ENCODE assay signal across 12 cellular contexts in genomic region chr22:25656724-25657123, GRCh38.
A peak's percentile ranks its signal among the peaks of the same experiment; 100 is the strongest.
DNase-seq lines count a peak whose midpoint lies in the region; ATAC-seq, FAIRE-seq and TF ChIP-seq lines count a peak whose summit lies in the region.
"Had no signal": no experiment of that assay in that cellular context is flagged by ENCODE, and none has a peak within 500 bp of the region (broad histone marks: within the 10 kb centered on the region; RNA-seq: fewer than 3 reads in every experiment).

No MANE protein-coding gene starts in this region.

- H3K9ac ChIP-seq in GM12878 (ENCODE audit: control insufficient read depth, insufficient read depth, low read length) = no peak overlapping the region

- in situ Hi-C loops in GM12878 (cut with MboI) = no loop called here
- in situ Hi-C loops in gastrocnemius medialis (cut with MboI; ENCODE audit: low sequenced_read_pairs in 4 of 4) = loop anchor here in 1 of 4 donors (25.0 kb wide), 1 partner anchor 94 kb away; the partner anchor contains the start of gene GRK3

- H3K36me3 ChIP-seq in GM12878 (ENCODE audit: control insufficient read depth in 2 of 2, insufficient read depth in 2 of 2, low read length in 1 of 2) (0 out of 4 replicates have a peak, but pooled peaks cover 0 to 2% of the 10 kb centered on the region in 2 experiments), gastrocnemius medialis (no peaks in the 10 kb centered on the region)

- TSS peak; percentile 13 for BruUV-seq in GM12878 (replicated peaks; lab: Mats Ljungman, UMichigan)

- DNase-seq in GM12878 (ENCODE audit: low read depth, low spot score) (peak; percentile 77), COR-L47 (lab: John Stamatoyannopoulos, UW) (no peak), gastrocnemius medialis (no peak), caudate nucleus (lab: John Stamatoyannopoulos, UW) (no peak), SHP77 (lab: John Stamatoyannopoulos, UW) (no peak)
- DNase-seq: activated effector memory CD4-positive, alpha-beta T cell treated with Interleukin-2 at 50 U/mL for 16 hours; dermis blood vessel endothelial cell; NK-92 treated with Interleukin-12 subunit alpha and Interleukin-12 subunit beta, amount 100 ng/mL, for 24 hours had no signal

- TF ChIP-seq RAD21 in GM12878 (IDR thresholded peaks at IDR 0.05; ENCODE audit: insufficient read depth, low read depth, low read length) = no peak

- SMC1A ChIA-PET in GM12878 (lab: Charles Lee; ENCODE audit: uncharacterized antibody, unreplicated experiment) = interaction anchor here (0.7 to 7.6 kb wide), 15 partner anchors 8 to 167 kb away, joined by 3 to 58 read pairs (median 6); no protein-coding TSS in a partner anchor

- TF ChIP-seq EP300 in GM12878 (IDR thresholded peaks at IDR 0.05; ENCODE audit: borderline replicate concordance in 1 of 2, control insufficient read depth in 1 of 2, low read depth in 2 of 2, low read length in 2 of 2) = peak in 1 of 2 experiments; percentile 65; a peak in 2 of 4 replicates

- TF ChIP-seq CTCF in GM12878 (IDR thresholded peaks at IDR 0.05 in 2 of 3, conservative IDR thresholded peaks at IDR 0.05 in 1 of 3; ENCODE audit: control insufficient read depth in 2 of 3, extremely low read depth in 1 of 3, insufficient read depth in 1 of 3, low read depth in 3 of 3, low read length in 3 of 3) (no peak), gastrocnemius medialis (IDR thresholded peaks at IDR 0.05 in 4 of 5, conservative IDR thresholded peaks at IDR 0.05 in 1 of 5) (no peak)

- FAIRE-seq in GM12878 (lab: Jason Lieb, UNC) = peak; percentile 85

- no peaks in the 10 kb centered on the region for H3K27me3 ChIP-seq in GM12878 (replicated peaks in 1 of 2; ENCODE audit: control insufficient read depth in 2 of 2, insufficient read depth in 2 of 2, low read length in 1 of 2)
- no peaks in the 10 kb centered on the region for H3K27me3 ChIP-seq in gastrocnemius medialis
- H3K27me3 ChIP-seq: hepatocyte had no signal

- H3K79me2 ChIP-seq in GM12878 (ENCODE audit: control insufficient read depth, insufficient read depth, low read length) = peaks cover 10% of the 10 kb centered on the region
- H3K79me2 ChIP-seq: hepatocyte had no signal

- H3K9me3 ChIP-seq in GM12878 (replicated peaks; ENCODE audit: control insufficient read depth, insufficient read depth, low read length) = no peaks in the 10 kb centered on the region; the same call in 1 of the 3 replicates
- H3K9me3 ChIP-seq in gastrocnemius medialis = no peaks in the 10 kb centered on the region

- H3K27ac ChIP-seq in GM12878 (ENCODE audit: control insufficient read depth, insufficient read depth) (peak overlapping the region; percentile 70), gastrocnemius medialis (no peak overlapping the region), caudate nucleus (ENCODE audit: low read depth, low read length) (no peak overlapping the region)
- H3K27ac ChIP-seq: hepatocyte had no signal

- H3K4me3 ChIP-seq in GM12878 (no peak overlapping the region), gastrocnemius medialis (no peak overlapping the region)
- H3K4me3 ChIP-seq: hepatocyte had no signal

- POLR2A ChIA-PET in GM12878 (lab: Charles Lee) = interaction anchor here (1.8 to 2.1 kb wide), 2 partner anchors 87 to 92 kb away, joined by 7 to 8 read pairs; partner anchors contain the start of gene GRK3

- peak overlapping the region; percentile 47 for H2AFZ ChIP-seq in GM12878 (ENCODE audit: control insufficient read depth, low read depth, low read length)
- H2AFZ ChIP-seq: hepatocyte had no signal

- H4K20me1 ChIP-seq in GM12878 (ENCODE audit: control insufficient read depth, insufficient read depth) = no peaks in the 10 kb centered on the region

- H3K4me2 ChIP-seq in GM12878 (ENCODE audit: control insufficient read depth, insufficient read depth) = peak overlapping the region; percentile 53
- H3K4me2 ChIP-seq: hepatocyte had no signal

- RAD21 ChIA-PET in GM12878 (lab: Charles Lee; ENCODE audit: unreplicated experiment) = interaction anchor here (1.0 to 2.9 kb wide), 10 partner anchors 10 to 113 kb away, joined by 3 to 26 read pairs (median 5); no protein-coding TSS in a partner anchor

- intact Hi-C loops in GM12878 (cut with micrococcal nuclease; ENCODE audit: unreplicated experiment) (loop anchor here (5.0 kb wide), 1 partner anchor 84 kb away; no protein-coding TSS in a partner anchor), gastrocnemius medialis (cut with DNase I; ENCODE audit: low total_unique reads) (no loop called here)

- ATAC-seq in GM18858 (IDR thresholded peaks at IDR 0.05; ENCODE audit: unreplicated experiment) = peak; percentile 71
- peak; percentile 86 for ATAC-seq in GM21619 (IDR thresholded peaks at IDR 0.05; ENCODE audit: unreplicated experiment)
- ATAC-seq in HG03439 (IDR thresholded peaks at IDR 0.05; ENCODE audit: unreplicated experiment) = peak; percentile 62
- peak; percentile 99 for ATAC-seq in GM12878
- no peak for ATAC-seq in gastrocnemius medialis

- H3K4me1 ChIP-seq in GM12878 (ENCODE audit: control insufficient read depth, insufficient read depth, low read length) (peaks cover 13% of the 10 kb centered on the region), gastrocnemius medialis (no peaks in the 10 kb centered on the region)

- CTCF ChIA-PET in GM12878 (lab: Yijun Ruan, JAX) = interaction anchor here (0.9 to 1.7 kb wide), 5 partner anchors 84 to 116 kb away, joined by 3 to 6 read pairs (median 3); no protein-coding TSS in a partner anchor

- TF ChIP-seq POLR2A in GM12878 (IDR thresholded peaks at IDR 0.05; ENCODE audit: low read depth, low read length) (no peak), gastrocnemius medialis (IDR thresholded peaks at IDR 0.05) (no peak)

TF ChIP-seq in GM12878, 131 proteins besides CTCF, POLR2A, EP300 and RAD21 (continues in another document):
- TF ChIP-seq POLR2AphosphoS2 (IDR thresholded peaks at IDR 0.05; ENCODE audit: low read depth, low read length) (no peak), BMI1 (IDR thresholded peaks at IDR 0.05; ENCODE audit: borderline replicate concordance) (no peak), RB1 (IDR thresholded peaks at IDR 0.05; ENCODE audit: borderline replicate concordance) (no peak), SREBF1 (IDR thresholded peaks at IDR 0.05; ENCODE audit: low read length) (no peak), YY1 (IDR thresholded peaks at IDR 0.05; ENCODE audit: low read depth, low read length) (peak; percentile 51; the same call in 1 of the 2 replicates), BHLHE40 (IDR thresholded peaks at IDR 0.05; ENCODE audit: borderline replicate concordance in 1 of 2, low read depth in 2 of 2, low read length in 1 of 2) (no peak), NBN (IDR thresholded peaks at IDR 0.05) (peak; percentile 83; the same call in 1 of the 2 replicates), ZNF687 (IDR thresholded peaks at IDR 0.05) (peak; percentile 39; the same call in 1 of the 2 replicates), ZSCAN29 (IDR thresholded peaks at IDR 0.05) (no peak), ZBED1 (IDR thresholded peaks at IDR 0.05; ENCODE audit: borderline replicate concordance) (no peak), NR2C2 (IDR thresholded peaks at IDR 0.05; ENCODE audit: borderline replicate concordance, control insufficient read depth, insufficient read length, low read depth) (no peak), USF2 (IDR thresholded peaks at IDR 0.05; ENCODE audit: borderline replicate concordance, low read depth, low read length) (no peak), RFX5 (IDR thresholded peaks at IDR 0.05; ENCODE audit: low read depth, low read length) (no peak), CBX5 (IDR thresholded peaks at IDR 0.05; ENCODE audit: low read depth) (no peak)
- TF ChIP-seq, protein P1, sequence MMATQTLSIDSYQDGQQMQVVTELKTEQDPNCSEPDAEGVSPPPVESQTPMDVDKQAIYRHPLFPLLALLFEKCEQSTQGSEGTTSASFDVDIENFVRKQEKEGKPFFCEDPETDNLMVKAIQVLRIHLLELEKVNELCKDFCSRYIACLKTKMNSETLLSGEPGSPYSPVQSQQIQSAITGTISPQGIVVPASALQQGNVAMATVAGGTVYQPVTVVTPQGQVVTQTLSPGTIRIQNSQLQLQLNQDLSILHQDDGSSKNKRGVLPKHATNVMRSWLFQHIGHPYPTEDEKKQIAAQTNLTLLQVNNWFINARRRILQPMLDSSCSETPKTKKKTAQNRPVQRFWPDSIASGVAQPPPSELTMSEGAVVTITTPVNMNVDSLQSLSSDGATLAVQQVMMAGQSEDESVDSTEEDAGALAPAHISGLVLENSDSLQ (IDR thresholded peaks at IDR 0.05) = peak; percentile 89

Comparison
In these comparisons a context has a peak if more than half of its experiments do, and no peak if none do; other contexts are left out.
1. ATAC-seq: peak in GM18858 (single experiment), GM21619 (single experiment), HG03439 (single experiment) and GM12878 (single experiment); none in gastrocnemius medialis (0 of 2).